In the genomic region with DNA sequence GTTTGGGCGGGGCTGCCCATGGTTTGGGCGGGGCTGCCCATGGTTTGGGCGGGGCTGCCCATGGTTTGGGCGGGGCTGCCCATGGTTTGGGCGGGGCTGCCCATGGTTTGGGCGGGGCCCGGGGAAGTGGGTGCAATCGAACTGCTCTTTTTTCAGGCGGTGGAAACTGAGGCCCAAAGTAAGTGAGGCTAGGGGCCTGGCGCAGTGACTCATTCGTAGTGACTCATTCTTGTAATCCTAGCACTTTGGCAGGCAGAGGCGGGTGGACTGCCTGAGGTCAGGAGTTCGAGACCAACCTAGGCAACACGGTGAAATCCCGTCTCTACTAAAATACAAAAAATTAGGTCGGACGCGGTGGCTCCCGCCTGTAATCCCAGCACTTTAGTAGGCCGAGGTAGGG, we compare ENCODE assay signal across 7 cellular contexts. TPM values are rescaled to one million over a fixed set of nuclear protein-coding genes. Genes with fewer than 3 reads are reported as not detected.
DNase-seq lines count a peak whose midpoint lies in the region; ATAC-seq, FAIRE-seq and TF ChIP-seq lines count a peak whose summit lies in the region.
"Not testable (repeated sequence)": the region's sequence is repeated elsewhere in the genome, so short reads cannot be mapped to it uniquely, and the experiment has no call there.

No MANE protein-coding gene starts in this region.

- DNase-seq in OCI-M1 (lab: John Stamatoyannopoulos, UW) (peak; percentile 76), astrocyte (ENCODE audit: low read depth) (peak; percentile 31), glomerular visceral epithelial cell (ENCODE audit: extremely low spot score) (peak; percentile 21)
- peak; percentile 86 for DNase-seq in activated CD4-positive, alpha-beta memory T cell treated with anti-CD3 and anti-CD28 coated beads for 36 hours
- peak in 5 of 10 donors; percentile 37 to 77 (median 50) for DNase-seq in naive thymus-derived CD8-positive, alpha-beta T cell
- peak; percentile 60 to 66 for DNase-seq in stimulated activated CD4-positive, alpha-beta T cell treated with anti-CD3 and anti-CD28 coated beads, Interleukin-4, amount 100 ng/mL, for 4 hours

- H3K9me3 Mint-ChIP-seq in activated CD4-positive, alpha-beta memory T cell treated with anti-CD3 and anti-CD28 coated beads for 36 hours; astrocyte (ENCODE audit: unreplicated experiment); naive thymus-derived CD8-positive, alpha-beta T cell: not testable (repeated sequence)

- H3K4me2 ChIP-seq in astrocyte (ENCODE audit: low read length), result not testable (repeated sequence)

- not testable (repeated sequence) for H2AFZ ChIP-seq in astrocyte (ENCODE audit: low read depth, low read length)

- CTCF ChIA-PET in HEK293 (lab: Yijun Ruan, JAX), result interaction anchor here (1.0 kb wide), 1 partner anchor 146 kb away, joined by 4 read pairs; no protein-coding TSS in a partner anchor
- CTCF ChIA-PET in activated CD4-positive, alpha-beta memory T cell treated with anti-CD3 and anti-CD28 coated beads for 36 hours (lab: Charles Lee), result interaction anchor here (1.1 to 2.1 kb wide), 4 partner anchors 104 to 153 kb away, joined by 3 to 8 read pairs (median 7); a partner anchor contains a TSS

- H3K27ac ChIP-seq in HEK293 (ENCODE audit: extremely low read depth, low read depth, low read length); astrocyte (ENCODE audit: low read depth, low read length): not testable (repeated sequence)

- H3K79me2 ChIP-seq in astrocyte (ENCODE audit: insufficient read depth, low read length), result peaks cover 43% of the 10 kb centered on the region

- peaks cover 36% of the 10 kb centered on the region for H4K20me1 ChIP-seq in astrocyte (ENCODE audit: insufficient read depth, low read length)

- H3K27me3 ChIP-seq in astrocyte (ENCODE audit: insufficient read depth, low read length), result not testable (repeated sequence)

- POLR2A ChIA-PET in HEK293 (lab: Yijun Ruan, JAX), result interaction anchor here (1.0 to 2.0 kb wide), 3 partner anchors 62 to 153 kb away, joined by 3 to 9 read pairs (median 7); a partner anchor contains a TSS
- POLR2A ChIA-PET in activated CD4-positive, alpha-beta memory T cell treated with anti-CD3 and anti-CD28 coated beads for 36 hours (lab: Charles Lee), result interaction anchor here (1.6 to 2.0 kb wide), 4 partner anchors 62 to 153 kb away, joined by 7 to 21 read pairs (median 10); a partner anchor contains a TSS
- POLR2A ChIA-PET in naive thymus-derived CD8-positive, alpha-beta T cell (lab: Charles Lee), result interaction anchor here (0.5 to 4.6 kb wide), 17 partner anchors 10 to 1080 kb away, joined by 3 to 54 read pairs (median 5); a partner anchor contains a TSS

- not testable (repeated sequence) for H3K27me3 Mint-ChIP-seq in activated CD4-positive, alpha-beta memory T cell treated with anti-CD3 and anti-CD28 coated beads for 36 hours; astrocyte (ENCODE audit: low read depth, unreplicated experiment); naive thymus-derived CD8-positive, alpha-beta T cell

- TF ChIP-seq CTCF in HEK293 (tag by site-specific recombination; IDR thresholded peaks at IDR 0.05); astrocyte (IDR thresholded peaks at IDR 0.05; ENCODE audit: insufficient read depth, low read depth, low read length): not testable (repeated sequence)

- H3K4me1 ChIP-seq in HEK293 (ENCODE audit: control insufficient read depth, insufficient read depth, low read length); astrocyte (ENCODE audit: insufficient read depth, low read length): not testable (repeated sequence)

- H3K4me3 ChIP-seq in HEK293 (ENCODE audit: low read depth, low read length); astrocyte (ENCODE audit: insufficient read depth, low read depth, low read length): not testable (repeated sequence)

- peaks cover 28% of the 10 kb centered on the region for H3K4me1 Mint-ChIP-seq in activated CD4-positive, alpha-beta memory T cell treated with anti-CD3 and anti-CD28 coated beads for 36 hours (ENCODE audit: low read depth)
- not testable (repeated sequence) for H3K4me1 Mint-ChIP-seq in astrocyte (ENCODE audit: low read depth, unreplicated experiment)
- peaks cover 5 to 46% (median 26%) of the 10 kb centered on the region in 4 donors for H3K4me1 Mint-ChIP-seq in naive thymus-derived CD8-positive, alpha-beta T cell

- not testable (repeated sequence) for H3K36me3 ChIP-seq in HEK293 (ENCODE audit: control insufficient read depth in 2 of 2, insufficient read depth in 1 of 2, low read length in 2 of 2); astrocyte (ENCODE audit: insufficient read depth, low read length)

- H3K9me3 ChIP-seq in HEK293 (ENCODE audit: control insufficient read depth, insufficient read depth, low read depth, low read length); astrocyte (ENCODE audit: insufficient read depth, low read depth, low read length): not testable (repeated sequence)

- ATAC-seq in naive thymus-derived CD8-positive, alpha-beta T cell, result peak in 1 of 2 donors; percentile 4

- H3K9ac ChIP-seq in astrocyte (ENCODE audit: low read length), result not testable (repeated sequence)

- not testable (repeated sequence) for FAIRE-seq in astrocyte (lab: Jason Lieb, UNC)

- peaks cover 12% of the 10 kb centered on the region for H3K36me3 Mint-ChIP-seq in activated CD4-positive, alpha-beta memory T cell treated with anti-CD3 and anti-CD28 coated beads for 36 hours
- not testable (repeated sequence) for H3K36me3 Mint-ChIP-seq in astrocyte (ENCODE audit: low read depth, unreplicated experiment)
- peaks cover 0 to 11% (median 3%) of the 10 kb centered on the region in 3 donors for H3K36me3 Mint-ChIP-seq in naive thymus-derived CD8-positive, alpha-beta T cell

- peak overlapping the region; percentile 49 for H3K4me3 Mint-ChIP-seq in activated CD4-positive, alpha-beta memory T cell treated with anti-CD3 and anti-CD28 coated beads for 36 hours
- H3K4me3 Mint-ChIP-seq in astrocyte (ENCODE audit: unreplicated experiment), result peak overlapping the region; percentile 85
- peak overlapping the region in 8 of 10 donors; percentile 44 to 98 (median 66) for H3K4me3 Mint-ChIP-seq in naive thymus-derived CD8-positive, alpha-beta T cell

- H3K27ac Mint-ChIP-seq in activated CD4-positive, alpha-beta memory T cell treated with anti-CD3 and anti-CD28 coated beads for 36 hours, result peak overlapping the region; percentile 64
- H3K27ac Mint-ChIP-seq in astrocyte (ENCODE audit: unreplicated experiment), result not testable (repeated sequence)
- H3K27ac Mint-ChIP-seq in naive thymus-derived CD8-positive, alpha-beta T cell, result peak overlapping the region in 8 of 10 donors; percentile 26 to 92 (median 77)

- intact Hi-C loops in activated CD4-positive, alpha-beta memory T cell treated with anti-CD3 and anti-CD28 coated beads for 36 hours (cut with micrococcal nuclease), result loop anchor here (1.0 to 5.0 kb wide), 4 partner anchors 62 to 223 kb away; a partner anchor contains a TSS

TF ChIP-seq in HEK293, 187 proteins besides CTCF, POLR2A, EP300 and RAD21 (continues in another document):
- TF ChIP-seq ZBTB21 (tag by site-specific recombination; IDR thresholded peaks at IDR 0.05), result 0 out of 2 replicates have a peak, but pooled peaks have one; percentile 25
- TF ChIP-seq, protein P1, sequence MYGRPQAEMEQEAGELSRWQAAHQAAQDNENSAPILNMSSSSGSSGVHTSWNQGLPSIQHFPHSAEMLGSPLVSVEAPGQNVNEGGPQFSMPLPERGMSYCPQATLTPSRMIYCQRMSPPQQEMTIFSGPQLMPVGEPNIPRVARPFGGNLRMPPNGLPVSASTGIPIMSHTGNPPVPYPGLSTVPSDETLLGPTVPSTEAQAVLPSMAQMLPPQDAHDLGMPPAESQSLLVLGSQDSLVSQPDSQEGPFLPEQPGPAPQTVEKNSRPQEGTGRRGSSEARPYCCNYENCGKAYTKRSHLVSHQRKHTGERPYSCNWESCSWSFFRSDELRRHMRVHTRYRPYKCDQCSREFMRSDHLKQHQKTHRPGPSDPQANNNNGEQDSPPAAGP (tag by site-specific recombination; IDR thresholded peaks at IDR 0.05), result peak; percentile 42; the same call in 1 of the 2 replicates
- 0 out of 2 replicates have a peak, but pooled peaks have one; percentile 15 for TF ChIP-seq YY2 (tag by site-specific recombination; IDR thresholded peaks at IDR 0.05)
- TF ChIP-seq SP7 (tag by site-specific recombination; IDR thresholded peaks at IDR 0.05), result peak; percentile 19; the same call in 1 of the 2 replicates
- peak; percentile 34; the same call in 1 of the 2 replicates for TF ChIP-seq KLF9 (tag by site-specific recombination; IDR thresholded peaks at IDR 0.05; ENCODE audit: low read depth)
- TF ChIP-seq KLF8 (tag by site-specific recombination; IDR thresholded peaks at IDR 0.05), result peak; percentile 90
- TF ChIP-seq RBAK (tag by site-specific recombination; IDR thresholded peaks at IDR 0.05), result peak; percentile 25; the same call in 1 of the 2 replicates
- 0 out of 2 replicates have a peak, but pooled peaks have one; percentile 28 for TF ChIP-seq ZNF184 (tag by site-specific recombination; IDR thresholded peaks at IDR 0.05)
- peak; percentile 31; the same call in 1 of the 2 replicates for TF ChIP-seq KLF10 (tag by site-specific recombination; IDR thresholded peaks at IDR 0.05)
- peak; percentile 41; the same call in 1 of the 2 replicates for TF ChIP-seq ZEB2 (tag by site-specific recombination; IDR thresholded peaks at IDR 0.05)

RNA-seq across cellular contexts. Expression of a gene that starts 0.4 kb away (rescaled TPM):
- 10 to 100 TPM; 97.8 to 97.9 TPM for total RNA-seq in activated CD4-positive, alpha-beta memory T cell treated with anti-CD3 and anti-CD28 coated beads for 36 hours
- 112 and 114 TPM in 2 replicates for total RNA-seq in astrocyte
- 10 to 100 TPM; 57.5 to 59.5 TPM for total RNA-seq in naive thymus-derived CD8-positive, alpha-beta T cell
- polyA plus RNA-seq in naive thymus-derived CD8-positive, alpha-beta T cell, result 10 to 100 TPM; 71.8 to 96.6 (median 84.4) TPM
